8 cellular contexts compared by ENCODE assay signal in the genomic region with DNA sequence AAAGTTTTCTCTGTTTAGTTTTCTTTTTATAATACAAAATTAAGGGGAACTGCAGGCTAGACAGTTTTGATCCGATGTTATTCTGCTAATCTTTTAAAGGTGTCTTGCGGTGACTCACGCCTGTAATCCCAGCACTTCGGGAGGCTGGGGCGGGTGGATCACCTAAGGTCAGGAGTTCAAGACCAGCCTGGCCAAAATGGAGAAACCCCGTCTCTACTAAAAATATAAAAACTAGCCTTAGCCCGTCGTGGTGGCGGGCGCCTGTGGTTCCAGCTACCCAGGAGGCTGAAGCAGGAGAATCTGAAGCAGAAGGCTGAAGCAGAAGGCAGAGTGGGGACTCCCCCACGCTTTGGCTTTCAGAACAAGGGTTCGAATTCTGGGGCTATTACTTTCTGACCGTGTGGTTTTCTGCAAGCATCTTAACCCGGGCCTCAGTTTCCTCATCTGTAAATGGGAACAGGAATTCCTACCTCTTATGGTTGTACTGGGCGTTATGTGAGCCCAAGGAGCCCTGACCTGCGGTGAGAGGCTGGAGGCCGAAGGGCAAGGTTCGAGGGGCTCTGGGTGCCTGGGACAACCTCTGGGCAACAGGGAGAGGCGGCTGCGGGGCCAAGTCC. TPM values are rescaled to one million over a fixed set of nuclear protein-coding genes. Genes with fewer than 3 reads are reported as not detected.
DNase-seq lines count a peak whose midpoint lies in the region; ATAC-seq, FAIRE-seq and TF ChIP-seq lines count a peak whose summit lies in the region.

No MANE protein-coding gene starts in this region.

- H3K27me3 ChIP-seq in BE2C (no peaks in the 10 kb centered on the region), KMS-11 (ENCODE audit: insufficient read depth, low read depth) (no peaks in the 10 kb centered on the region)
- H3K27me3 ChIP-seq in naive thymus-derived CD4-positive, alpha-beta T cell (ENCODE audit: control insufficient read depth in 2 of 2, insufficient read depth in 2 of 2, low read length in 2 of 2): no peaks in the 10 kb centered on the region

- peaks cover 40% of the 10 kb centered on the region for H3K4me1 Mint-ChIP-seq in dendritic cell treated with granulocyte-macrophage colony-stimulating factor and Interleukin-4, amounts not matched to agents 40 ng/mL and 50 ng/mL, for 4 days (ENCODE audit: low read depth)
- peaks cover 14 to 38% (median 26%) of the 10 kb centered on the region in 7 donors for H3K4me1 Mint-ChIP-seq in naive thymus-derived CD4-positive, alpha-beta T cell

- intact Hi-C loops in dendritic cell treated with granulocyte-macrophage colony-stimulating factor and Interleukin-4, amounts not matched to agents 40 ng/mL and 50 ng/mL, for 4 days (cut with micrococcal nuclease): loop anchor here (10.0 kb wide), 2 partner anchors 160 to 390 kb away; partner anchors contain the start of gene CFAP20
- intact Hi-C loops in naive thymus-derived CD4-positive, alpha-beta T cell (cut with micrococcal nuclease): loop anchor here in 1 of 2 donors (2.0 to 10.0 kb wide), 5 partner anchors 502 to 1310 kb away; partner anchors contain the start of genes AMFR, MT2A, NUDT21 and OGFOD1

- FAIRE-seq in GM19239 (lab: Jason Lieb, UNC): no peak

- DNase-seq in BE2C (no peak), NCI-H2029 treated with DMSO at 0.1 percent for 48 hours (lab: John Stamatoyannopoulos, UW) (no peak), GM19239 (ENCODE audit: insufficient read length, low spot score) (no peak)
- peak in 1 of 9 donors; percentile 3 for DNase-seq in naive thymus-derived CD4-positive, alpha-beta T cell

- POLR2A ChIA-PET in naive thymus-derived CD4-positive, alpha-beta T cell (lab: Charles Lee): interaction anchor here (1.0 to 1.6 kb wide), 4 partner anchors 9 to 395 kb away, joined by 4 to 6 read pairs (median 6); partner anchors contain the start of gene CFAP20

- no peaks in the 10 kb centered on the region for H4K20me1 ChIP-seq in KMS-11 (ENCODE audit: insufficient read depth)

- no peaks in the 10 kb centered on the region for H3K9me3 ChIP-seq in BE2C
- no peaks in the 10 kb centered on the region for H3K9me3 ChIP-seq in naive thymus-derived CD4-positive, alpha-beta T cell (ENCODE audit: control insufficient read depth in 2 of 3, low read length in 3 of 3)

- H3K4me3 Mint-ChIP-seq in dendritic cell treated with granulocyte-macrophage colony-stimulating factor and Interleukin-4, amounts not matched to agents 40 ng/mL and 50 ng/mL, for 4 days: peak overlapping the region; percentile 99
- H3K4me3 Mint-ChIP-seq in naive thymus-derived CD4-positive, alpha-beta T cell: peak overlapping the region; percentile 90 to 99 (median 96)

- H3K9me3 Mint-ChIP-seq in dendritic cell treated with granulocyte-macrophage colony-stimulating factor and Interleukin-4, amounts not matched to agents 40 ng/mL and 50 ng/mL, for 4 days: peaks cover 2% of the 10 kb centered on the region
- H3K9me3 Mint-ChIP-seq in naive thymus-derived CD4-positive, alpha-beta T cell: peaks cover 0 to 21% (median 7%) of the 10 kb centered on the region in 11 donors

- H3K4me1 ChIP-seq in BE2C (no peaks in the 10 kb centered on the region), KMS-11 (ENCODE audit: low read depth, poor library complexity, severe bottlenecking) (peaks cover 9% of the 10 kb centered on the region)
- peaks cover 12 to 14% of the 10 kb centered on the region in 2 donors for H3K4me1 ChIP-seq in naive thymus-derived CD4-positive, alpha-beta T cell (ENCODE audit: control insufficient read depth in 2 of 2, insufficient read depth in 2 of 2, low read length in 2 of 2)

- H3K4me2 ChIP-seq in KMS-11: peak overlapping the region; percentile 37

- peak overlapping the region; percentile 89 for H3K9ac ChIP-seq in KMS-11

- TF ChIP-seq CTCF in BE2C (IDR thresholded peaks at IDR 0.05; ENCODE audit: low read depth, low read length): no peak
- no peak for TF ChIP-seq CTCF in KMS-11 (conservative IDR thresholded peaks at IDR 0.05; ENCODE audit: low read depth, low read length)

- CTCF ChIA-PET in naive thymus-derived CD4-positive, alpha-beta T cell (lab: Charles Lee): interaction anchor here (0.7 to 0.8 kb wide), 2 partner anchors 8 to 239 kb away, joined by 3 read pairs; no protein-coding TSS in a partner anchor

- H3K27me3 Mint-ChIP-seq in dendritic cell treated with granulocyte-macrophage colony-stimulating factor and Interleukin-4, amounts not matched to agents 40 ng/mL and 50 ng/mL, for 4 days: no peaks in the 10 kb centered on the region
- H3K27me3 Mint-ChIP-seq in naive thymus-derived CD4-positive, alpha-beta T cell: no peaks in the 10 kb centered on the region

- no peaks in the 10 kb centered on the region for H3K79me2 ChIP-seq in KMS-11 (ENCODE audit: insufficient read depth, low read depth)

- H3K36me3 Mint-ChIP-seq in dendritic cell treated with granulocyte-macrophage colony-stimulating factor and Interleukin-4, amounts not matched to agents 40 ng/mL and 50 ng/mL, for 4 days (ENCODE audit: low read depth): peaks cover 17% of the 10 kb centered on the region
- H3K36me3 Mint-ChIP-seq in naive thymus-derived CD4-positive, alpha-beta T cell: peaks cover 0 to 12% (median 7%) of the 10 kb centered on the region in 5 donors

- peaks cover 10% of the 10 kb centered on the region for H3K36me3 ChIP-seq in BE2C
- H3K36me3 ChIP-seq in KMS-11 (ENCODE audit: insufficient read depth): no peaks in the 10 kb centered on the region
- peaks cover 0 to 5% (median 0%) of the 10 kb centered on the region in 3 experiments for H3K36me3 ChIP-seq in naive thymus-derived CD4-positive, alpha-beta T cell (ENCODE audit: control insufficient read depth in 2 of 3, insufficient read depth in 3 of 3, low read length in 3 of 3)

- H3K27ac ChIP-seq in KMS-11: peak overlapping the region; percentile 71
- peak overlapping the region; percentile 80 for H3K27ac ChIP-seq in naive thymus-derived CD4-positive, alpha-beta T cell (ENCODE audit: low read depth, low read length)

- peak overlapping the region; percentile 90 for H3K4me3 ChIP-seq in BE2C (ENCODE audit: low read depth, low read length)
- no peak overlapping the region for H3K4me3 ChIP-seq in KMS-11 (IDR thresholded peaks at IDR 0.05; ENCODE audit: insufficient read depth, low read depth, low read length)
- peak overlapping the region; percentile 84 for H3K4me3 ChIP-seq in naive thymus-derived CD4-positive, alpha-beta T cell (ENCODE audit: low read length)

- peak overlapping the region; percentile 97 for H3K27ac Mint-ChIP-seq in dendritic cell treated with granulocyte-macrophage colony-stimulating factor and Interleukin-4, amounts not matched to agents 40 ng/mL and 50 ng/mL, for 4 days
- H3K27ac Mint-ChIP-seq in naive thymus-derived CD4-positive, alpha-beta T cell: peak overlapping the region in 8 of 9 donors; percentile 82 to 98 (median 94)

- peak overlapping the region; percentile 80 for H2AFZ ChIP-seq in KMS-11 (ENCODE audit: low read depth)

- ATAC-seq in naive thymus-derived CD4-positive, alpha-beta T cell: no peak
- ATAC-seq in GM19397 (IDR thresholded peaks at IDR 0.05; ENCODE audit: unreplicated experiment) (no peak), GM18867 (IDR thresholded peaks at IDR 0.05; ENCODE audit: unreplicated experiment) (no peak)

RNA-seq across cellular contexts. Expression of gene KATNB1, which starts 1.2 kb away (rescaled TPM):
- 99.0 TPM for polyA plus RNA-seq in BE2C (2012; ENCODE audit: insufficient read depth, insufficient read length, low read depth)
- 10 to 100 TPM; 20.4 to 30.4 (median 26.0) TPM for total RNA-seq in naive thymus-derived CD4-positive, alpha-beta T cell
- polyA plus RNA-seq in naive thymus-derived CD4-positive, alpha-beta T cell: 10 to 100 TPM; 25.2 to 32.9 TPM

RNA-seq across cellular contexts. Expression of gene DRC7, which starts 39.8 kb away (rescaled TPM):
- polyA plus RNA-seq in BE2C (2012; ENCODE audit: insufficient read depth, insufficient read length, low read depth): not detected
- total RNA-seq in naive thymus-derived CD4-positive, alpha-beta T cell: not detected
- polyA plus RNA-seq in naive thymus-derived CD4-positive, alpha-beta T cell: not detected
